8 cellular contexts compared by ENCODE assay signal in genomic region chr6:28597217-28597835, GRCh38.
A peak's percentile ranks its signal among the peaks of the same experiment; 100 is the strongest.
DNase-seq lines count a peak whose midpoint lies in the region; ATAC-seq and TF ChIP-seq lines count a peak whose summit lies in the region.

No MANE protein-coding gene starts in this region.

- no peaks in the 10 kb centered on the region for H3K27me3 ChIP-seq in psoas muscle (ENCODE audit: insufficient read depth in 3 of 3, low read length in 2 of 3)

- no peaks in the 10 kb centered on the region for H3K4me1 ChIP-seq in psoas muscle

- in situ Hi-C loops in astrocyte of the cerebellum (cut with HindIII; ENCODE audit: low sequenced_read_pairs): no loop called here

- TF ChIP-seq CTCF in astrocyte of the cerebellum (IDR thresholded peaks at IDR 0.05; ENCODE audit: low read depth, low read length, missing control alignments) (no peak), psoas muscle (IDR thresholded peaks at IDR 0.05) (no peak), progenitor cell of endocrine pancreas (IDR thresholded peaks at IDR 0.05; ENCODE audit: unreplicated experiment) (no peak)

- H3K36me3 ChIP-seq in psoas muscle (ENCODE audit: insufficient read depth in 1 of 2, low read depth in 1 of 2): no peaks in the 10 kb centered on the region

- peak in 1 of 2 donors; percentile 30 for DNase-seq in activated naive CD4-positive, alpha-beta T cell treated with anti-CD3 and anti-CD28 coated beads, Interleukin-2, amount 50 U/mL, for 72 hours (ENCODE audit: low spot score in 2 of 2)
- DNase-seq in activated naive CD4-positive, alpha-beta T cell treated with Interleukin-2 at 50 U/mL for 16 hours: no peak
- DNase-seq in NCI-H446 treated with DMSO at 0.1 percent for 48 hours (lab: John Stamatoyannopoulos, UW): peak; percentile 41
- DNase-seq in astrocyte of the cerebellum (ENCODE audit: low read depth): no peak
- peak; percentile 34 to 49 for DNase-seq in lung microvascular endothelial cell (ENCODE audit: low read depth in 2 of 2)
- DNase-seq in psoas muscle: no peak
- no peak for DNase-seq in progenitor cell of endocrine pancreas (ENCODE audit: low spot score, unreplicated experiment)

- H3K4me3 Mint-ChIP-seq in progenitor cell of endocrine pancreas (ENCODE audit: low read depth): no peak overlapping the region

- H3K4me1 Mint-ChIP-seq in progenitor cell of endocrine pancreas (ENCODE audit: low read depth): no peaks in the 10 kb centered on the region

- H3K9me3 Mint-ChIP-seq in activated naive CD4-positive, alpha-beta T cell treated with anti-CD3 and anti-CD28 coated beads, Interleukin-2, amount 50 U/mL, for 72 hours: peaks cover 0 to 4% of the 10 kb centered on the region in 2 donors
- peaks cover 7% of the 10 kb centered on the region for H3K9me3 Mint-ChIP-seq in progenitor cell of endocrine pancreas (ENCODE audit: low read depth)

- ATAC-seq in activated naive CD4-positive, alpha-beta T cell treated with anti-CD3 and anti-CD28 coated beads, Interleukin-2, amount 50 U/mL, for 72 hours: peak; percentile 61 to 70
- ATAC-seq in HG03342 (IDR thresholded peaks at IDR 0.05; ENCODE audit: unreplicated experiment) (no peak), psoas muscle (no peak)

- intact Hi-C loops in psoas muscle (cut with DNase I): no loop called here

- H3K27ac Mint-ChIP-seq in activated naive CD4-positive, alpha-beta T cell treated with anti-CD3 and anti-CD28 coated beads, Interleukin-2, amount 50 U/mL, for 72 hours: peak overlapping the region in 1 of 2 donors; percentile 76
- H3K27ac Mint-ChIP-seq in progenitor cell of endocrine pancreas: no peak overlapping the region

- H3K4me3 ChIP-seq in astrocyte of the cerebellum (ENCODE audit: low read depth, low read length) (peak overlapping the region; percentile 35), psoas muscle (no peak overlapping the region)

- H3K27ac ChIP-seq in psoas muscle: no peak overlapping the region

- H3K36me3 Mint-ChIP-seq in activated naive CD4-positive, alpha-beta T cell treated with anti-CD3 and anti-CD28 coated beads, Interleukin-2, amount 50 U/mL, for 72 hours: peaks cover 8 to 10% of the 10 kb centered on the region in 2 donors
- peaks cover 2% of the 10 kb centered on the region for H3K36me3 Mint-ChIP-seq in progenitor cell of endocrine pancreas (ENCODE audit: insufficient read depth)

- 8 to 10% (median 9%) methylated on average over 18 of the region's 18 CpGs for WGBS in psoas muscle, 3 donors

- peaks cover 22% of the 10 kb centered on the region for H3K27me3 Mint-ChIP-seq in progenitor cell of endocrine pancreas

- no peaks in the 10 kb centered on the region for H3K9me3 ChIP-seq in psoas muscle

Comparison
In these comparisons a context has a peak if more than half of its experiments do, and no peak if none do; other contexts are left out.
1. ATAC-seq: peak in activated naive CD4-positive, alpha-beta T cell treated with anti-CD3 and anti-CD28 coated beads, Interleukin-2, amount 50 U/mL, for 72 hours (2 of 2); none in HG03342 (single experiment) and psoas muscle (0 of 4).
2. DNase-seq: peak in NCI-H446 treated with DMSO at 0.1 percent for 48 hours (single experiment) and lung microvascular endothelial cell (2 of 2); none in activated naive CD4-positive, alpha-beta T cell treated with Interleukin-2 at 50 U/mL for 16 hours (single experiment), astrocyte of the cerebellum (single experiment), psoas muscle (0 of 2) and progenitor cell of endocrine pancreas (single experiment).